26 cellular contexts compared by ENCODE assay signal in genomic region chr7:39700165-39700564, GRCh38.
A peak's percentile ranks its signal among the peaks of the same experiment; 100 is the strongest.
DNase-seq lines count a peak whose midpoint lies in the region; ATAC-seq, FAIRE-seq and TF ChIP-seq lines count a peak whose summit lies in the region.
"Had no signal": no experiment of that assay in that cellular context is flagged by ENCODE, and none has a peak within 500 bp of the region (broad histone marks: within the 10 kb centered on the region; RNA-seq: fewer than 3 reads in every experiment).

No MANE protein-coding gene starts in this region.

- peak overlapping the region; percentile 24; the same call in 1 of the 2 replicates for H2BK120ac ChIP-seq in IMR-90 (ENCODE audit: low read depth, low read length)

- H3K4me3 Mint-ChIP-seq in WTC11: no peak overlapping the region
- H3K4me3 Mint-ChIP-seq in activated CD8-positive, alpha-beta T cell treated with anti-CD3 and anti-CD28 coated beads, Interleukin-2, amount 10 ng/mL, durations not matched to agents 7 days and 5 days: no peak overlapping the region
- no peak overlapping the region for H3K4me3 Mint-ChIP-seq in endodermal cell
- H3K4me3 Mint-ChIP-seq: B cell; CD8-positive, alpha-beta T cell; T-cell had no signal

- 0 out of 2 replicates have a peak overlapping the region, but pooled peaks have one; percentile 5 for H3K4ac ChIP-seq in IMR-90 (ENCODE audit: low read depth, low read length)

- no peak overlapping the region for H4K5ac ChIP-seq in IMR-90 (ENCODE audit: low read depth, low read length)

- no peak overlapping the region for H4K91ac ChIP-seq in IMR-90 (ENCODE audit: insufficient read depth, low read depth, low read length)

- peaks cover 16% of the 10 kb centered on the region for H3K36me3 ChIP-seq in IMR-90 (ENCODE audit: control insufficient read depth, insufficient read depth, low read length)
- H3K36me3 ChIP-seq in osteoblast (ENCODE audit: insufficient read depth, low read length): peaks cover 29% of the 10 kb centered on the region
- H3K36me3 ChIP-seq in endodermal cell (ENCODE audit: control insufficient read depth, insufficient read depth, low read length): peaks cover 63% of the 10 kb centered on the region

- peaks cover 4% of the 10 kb centered on the region for H3K4me1 Mint-ChIP-seq in WTC11
- no peaks in the 10 kb centered on the region for H3K4me1 Mint-ChIP-seq in activated CD8-positive, alpha-beta T cell treated with anti-CD3 and anti-CD28 coated beads, Interleukin-2, amount 10 ng/mL, durations not matched to agents 7 days and 5 days (ENCODE audit: low read depth)
- peaks cover 7% of the 10 kb centered on the region for H3K4me1 Mint-ChIP-seq in endodermal cell
- H3K4me1 Mint-ChIP-seq: B cell had no signal

- H2AK9ac ChIP-seq in IMR-90 (replicated peaks; ENCODE audit: low read depth, low read length, poor library complexity): no peak overlapping the region

- peaks cover 8% of the 10 kb centered on the region for H3K4me1 ChIP-seq in IMR-90 (ENCODE audit: control insufficient read depth, insufficient read depth, low read length)
- H3K4me1 ChIP-seq in osteoblast (ENCODE audit: insufficient read depth, low read length): peaks cover 2% of the 10 kb centered on the region
- no peaks in the 10 kb centered on the region for H3K4me1 ChIP-seq in endodermal cell (ENCODE audit: control insufficient read depth, insufficient read depth, low read length)
- H3K4me1 ChIP-seq: A549, Caco-2 had no signal

- TF ChIP-seq CTCF in IMR-90 (conservative IDR thresholded peaks at IDR 0.05; ENCODE audit: low read depth, low read length) (no peak), WTC11 (IDR thresholded peaks at IDR 0.05) (no peak), osteoblast (IDR thresholded peaks at IDR 0.05; ENCODE audit: extremely low read depth, low read depth, low read length) (no peak), endodermal cell (conservative IDR thresholded peaks at IDR 0.05) (no peak)

- no peak overlapping the region for H2BK15ac ChIP-seq in IMR-90 (ENCODE audit: low read depth, low read length)

- intact Hi-C loops in IMR-90 (cut with micrococcal nuclease): no loop called here

- no TSS peak for BruUV-seq in IMR-90 (replicated peaks; lab: Mats Ljungman, UMichigan)

- POLR2A ChIA-PET in IMR-90 (lab: Charles Lee; ENCODE audit: unreplicated experiment) (no interaction called here), WTC11 (lab: Charles Lee) (no interaction called here)
- POLR2A ChIA-PET in activated CD8-positive, alpha-beta T cell treated with anti-CD3 and anti-CD28 coated beads, Interleukin-2, amount 10 ng/mL, durations not matched to agents 7 days and 5 days (lab: Charles Lee): no interaction called here

- H3K23ac ChIP-seq in IMR-90 (ENCODE audit: low read depth, low read length): 0 out of 2 replicates have a peak overlapping the region, but pooled peaks have one; percentile 51

- H4K20me1 ChIP-seq in IMR-90 (ENCODE audit: insufficient read depth, low read length) (no peaks in the 10 kb centered on the region), osteoblast (ENCODE audit: insufficient read depth, low read length) (peaks cover 6% of the 10 kb centered on the region)

- dilution Hi-C loops in IMR-90 (cut with HindIII; ENCODE audit: low sequenced_read_pairs, unreplicated experiment): no loop called here

- no peaks in the 10 kb centered on the region for H3K9me3 Mint-ChIP-seq in WTC11
- no peaks in the 10 kb centered on the region for H3K9me3 Mint-ChIP-seq in activated CD8-positive, alpha-beta T cell treated with anti-CD3 and anti-CD28 coated beads, Interleukin-2, amount 10 ng/mL, durations not matched to agents 7 days and 5 days (ENCODE audit: insufficient read depth)
- no peaks in the 10 kb centered on the region for H3K9me3 Mint-ChIP-seq in endodermal cell
- H3K9me3 Mint-ChIP-seq: CD8-positive, alpha-beta T cell; T-cell had no signal

- no peak overlapping the region for H3K18ac ChIP-seq in IMR-90 (ENCODE audit: low read depth, low read length)

- H3K27me3 Mint-ChIP-seq in WTC11 (ENCODE audit: low read depth): no peaks in the 10 kb centered on the region
- no peaks in the 10 kb centered on the region for H3K27me3 Mint-ChIP-seq in activated CD8-positive, alpha-beta T cell treated with anti-CD3 and anti-CD28 coated beads, Interleukin-2, amount 10 ng/mL, durations not matched to agents 7 days and 5 days (ENCODE audit: low read depth)
- H3K27me3 Mint-ChIP-seq in endodermal cell (ENCODE audit: insufficient read depth): no peaks in the 10 kb centered on the region
- H3K27me3 Mint-ChIP-seq: B cell, T-cell had no signal

- H3K4me2 ChIP-seq in IMR-90 (ENCODE audit: low read depth, low read length): no peak overlapping the region
- no peak overlapping the region for H3K4me2 ChIP-seq in osteoblast (ENCODE audit: insufficient read depth, low read length)
- H3K4me2 ChIP-seq: A549, PC-9 had no signal

- TF ChIP-seq POLR2A in GM12891 (IDR thresholded peaks at IDR 0.05; ENCODE audit: low read depth, low read length) (no peak), IMR-90 (IDR thresholded peaks at IDR 0.05; ENCODE audit: low read depth, low read length) (no peak)

- H3K36me3 Mint-ChIP-seq in WTC11: peaks cover 42% of the 10 kb centered on the region
- peaks cover 29% of the 10 kb centered on the region for H3K36me3 Mint-ChIP-seq in activated CD8-positive, alpha-beta T cell treated with anti-CD3 and anti-CD28 coated beads, Interleukin-2, amount 10 ng/mL, durations not matched to agents 7 days and 5 days (ENCODE audit: low read depth)
- peaks cover 63% of the 10 kb centered on the region for H3K36me3 Mint-ChIP-seq in endodermal cell (ENCODE audit: low read depth)

- no peak overlapping the region for H3K9ac ChIP-seq in IMR-90 (ENCODE audit: low read depth, low read length)
- no peak overlapping the region for H3K9ac ChIP-seq in endodermal cell (ENCODE audit: extremely low read depth, low read length, poor library complexity, severe bottlenecking)
- H3K9ac ChIP-seq: GM23248 had no signal

- DNase-seq in GM12891 (ENCODE audit: insufficient read length, low spot score): no peak
- no peak for DNase-seq in IMR-90
- DNase-seq in WTC11 (ENCODE audit: low spot score): no peak
- no peak for DNase-seq in epithelial cell of prostate (ENCODE audit: low read depth, low spot score)
- no peak for DNase-seq in osteoblast (ENCODE audit: insufficient read length, low spot score, missing footprints)
- no peak for DNase-seq in activated CD8-positive, alpha-beta T cell treated with anti-CD3 and anti-CD28 coated beads, Interleukin-2, amount 10 ng/mL, durations not matched to agents 7 days and 5 days
- no peak for DNase-seq in stimulated activated CD4-positive, alpha-beta T cell treated with anti-CD3 and anti-CD28 coated beads, Interleukin-12 subunit alpha, Interleukin-12 subunit beta, amount 100 ng/mL, for 4 hours
- DNase-seq in endodermal cell: no peak
- DNase-seq: Caco-2; CD8-positive, alpha-beta T cell; DMS79 treated with DMSO at 0.1 percent for 48 hours; GM23248; HCEC 1CT; Karpas-422; NCI-H1092 treated with DMSO at 0.1 percent for 48 hours; NCI-H1436 treated with DMSO at 0.1 percent for 48 hours; NCI-H187 treated with DMSO at 0.1 percent for 48 hours; NCI-H446; NCI-H524 treated with DMSO at 0.1 percent for 48 hours; PC-9; SHP77 had no signal

- H2AK5ac ChIP-seq in IMR-90 (ENCODE audit: low read depth, low read length): no peak overlapping the region

- WGBS in IMR-90 (ENCODE audit: extremely low coverage in 2 of 2, insufficient read length in 1 of 2), 2 experiments: 100% methylated on average over 1 of the region's 2 CpGs; no CpG with 5 or more reads in 1 of the 2 experiments
- 99 to 100% methylated on average over 1 to 2 of the region's 2 CpGs for WGBS in endodermal cell (ENCODE audit: insufficient coverage in 1 of 2, insufficient read length in 1 of 2), 2 experiments

- H3K79me1 ChIP-seq in IMR-90 (ENCODE audit: low read depth in 1 of 2, low read length in 2 of 2): peaks cover 46 to 54% of the 10 kb centered on the region in 2 experiments

- in situ Hi-C loops in IMR-90 (cut with MboI; ENCODE audit: low sequenced_read_pairs): no loop called here

- H3K9me3 ChIP-seq in IMR-90 (ENCODE audit: control insufficient read depth, insufficient read depth, low read length): no peaks in the 10 kb centered on the region
- H3K9me3 ChIP-seq in osteoblast (ENCODE audit: low read depth, low read length): no peaks in the 10 kb centered on the region
- H3K9me3 ChIP-seq in endodermal cell (ENCODE audit: control insufficient read depth, low read length): no peaks in the 10 kb centered on the region
- H3K9me3 ChIP-seq: A549, Caco-2 had no signal

- H3K56ac ChIP-seq in IMR-90 (ENCODE audit: extremely low read depth, insufficient read depth, low read length): no peak overlapping the region

- no peak overlapping the region for H3K27ac ChIP-seq in IMR-90 (ENCODE audit: insufficient read depth, low read length)
- H3K27ac ChIP-seq in epithelial cell of prostate: peak overlapping the region; percentile 40
- no peak overlapping the region for H3K27ac ChIP-seq in osteoblast (ENCODE audit: low read depth, low read length)
- H3K27ac ChIP-seq in endodermal cell (ENCODE audit: low read depth, low read length): no peak overlapping the region
- H3K27ac ChIP-seq: A549, C4-2B, GM23248, PC-9 had no signal

- no peak overlapping the region for H4K8ac ChIP-seq in IMR-90 (ENCODE audit: low read depth in 2 of 2, low read length in 2 of 2)

- ATAC-seq in IMR-90 (ENCODE audit: low read depth) (no peak), WTC11 (no peak)
- no peak for ATAC-seq in activated CD8-positive, alpha-beta T cell treated with anti-CD3 and anti-CD28 coated beads, Interleukin-2, amount 10 ng/mL, durations not matched to agents 7 days and 5 days
- ATAC-seq: A549; CD8-positive, alpha-beta T cell; T-cell had no signal

- no peak overlapping the region for H2BK5ac ChIP-seq in IMR-90 (ENCODE audit: low read depth, low read length, poor library complexity, severe bottlenecking)

- no peak overlapping the region for H2AFZ ChIP-seq in IMR-90 (replicated peaks; ENCODE audit: low read length, poor library complexity)
- H2AFZ ChIP-seq in osteoblast (ENCODE audit: low read length): no peak overlapping the region
- H2AFZ ChIP-seq: GM23248, PC-9 had no signal

- peak; percentile 66 for FAIRE-seq in GM12891 (lab: Jason Lieb, UNC)
- FAIRE-seq: A549, GM12892 had no signal

- CTCF ChIA-PET in IMR-90 (lab: Yijun Ruan, JAX) (interaction anchor here (0.7 kb wide), 1 partner anchor 12 kb away, joined by 3 read pairs; no protein-coding TSS in a partner anchor), WTC11 (lab: Charles Lee) (interaction anchor here (1.6 kb wide), 1 partner anchor 42 kb away, joined by 6 read pairs; no protein-coding TSS in a partner anchor)
- CTCF ChIA-PET in activated CD8-positive, alpha-beta T cell treated with anti-CD3 and anti-CD28 coated beads, Interleukin-2, amount 10 ng/mL, durations not matched to agents 7 days and 5 days (lab: Charles Lee): no interaction called here

- H3K14ac ChIP-seq in IMR-90 (replicated peaks; ENCODE audit: low read depth, low read length): 0 out of 2 replicates have a peak overlapping the region, but pooled peaks have one; percentile 2

- H3K79me2 ChIP-seq in osteoblast (ENCODE audit: insufficient read depth, low read length): peaks cover 11% of the 10 kb centered on the region

- H3K9me1 ChIP-seq in IMR-90 (ENCODE audit: insufficient read depth, low read length): peaks cover 4% of the 10 kb centered on the region; the same call in 1 of the 2 replicates

- TF ChIP-seq RAD21 in IMR-90 (IDR thresholded peaks at IDR 0.05; ENCODE audit: low read length): no peak

- peak overlapping the region; percentile 73 for H3K27ac Mint-ChIP-seq in WTC11
- no peak overlapping the region for H3K27ac Mint-ChIP-seq in activated CD8-positive, alpha-beta T cell treated with anti-CD3 and anti-CD28 coated beads, Interleukin-2, amount 10 ng/mL, durations not matched to agents 7 days and 5 days
- no peak overlapping the region for H3K27ac Mint-ChIP-seq in endodermal cell
- H3K27ac Mint-ChIP-seq: B cell; CD8-positive, alpha-beta T cell; T-cell had no signal

- H3K27me3 ChIP-seq in IMR-90 (ENCODE audit: control insufficient read depth, insufficient read depth, low read length): no peaks in the 10 kb centered on the region
- H3K27me3 ChIP-seq in osteoblast (ENCODE audit: insufficient read depth, low read length): no peaks in the 10 kb centered on the region
- no peaks in the 10 kb centered on the region for H3K27me3 ChIP-seq in endodermal cell (ENCODE audit: control insufficient read depth, insufficient read depth, low read length, poor library complexity, severe bottlenecking)

- H3K4me3 ChIP-seq in IMR-90 (ENCODE audit: insufficient read depth, low read depth, low read length) (no peak overlapping the region), osteoblast (ENCODE audit: insufficient read depth, low read length) (no peak overlapping the region), endodermal cell (ENCODE audit: low read length) (no peak overlapping the region)
- H3K4me3 ChIP-seq: A549, GM23248, PC-9 had no signal

- no peak overlapping the region; the same call in 1 of the 2 replicates for H2BK20ac ChIP-seq in IMR-90 (ENCODE audit: low read depth, low read length)
